ENCODE assay signal across 13 cellular contexts in the genomic region with DNA sequence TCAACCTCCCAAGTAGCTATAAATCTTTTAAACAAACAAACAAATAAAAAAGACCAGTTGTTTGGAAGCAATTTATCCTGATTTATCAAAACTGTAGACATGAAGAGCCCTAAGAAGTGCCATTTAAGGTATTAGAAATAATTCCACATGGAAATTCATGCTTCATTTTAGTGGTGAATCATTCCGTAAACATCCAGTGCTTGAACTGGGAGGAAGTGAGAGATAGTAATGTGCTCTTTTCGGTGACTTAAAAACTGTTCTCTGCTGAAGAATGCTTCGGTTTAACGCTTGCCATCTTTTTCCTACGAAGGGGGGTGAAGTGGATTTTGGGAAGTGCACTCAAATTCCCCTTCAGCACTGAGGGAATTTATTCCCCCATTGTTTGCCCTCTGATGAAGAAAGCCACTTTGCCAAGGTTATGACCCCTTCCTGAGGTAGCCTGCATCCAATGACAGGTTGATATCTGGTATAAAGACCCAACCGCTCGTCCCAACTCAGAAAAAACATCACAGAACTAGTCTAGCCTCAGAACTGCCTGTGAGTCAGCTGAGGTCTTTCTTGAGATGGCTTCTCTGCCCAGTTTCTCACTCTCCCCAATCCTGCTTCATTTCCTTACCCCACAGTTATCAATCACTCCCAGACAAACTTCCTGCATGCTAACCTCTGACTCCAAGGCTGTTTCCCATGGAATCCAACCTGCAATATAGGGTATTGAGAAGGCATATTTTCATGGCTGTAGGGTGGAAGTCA.
DNase-seq lines count a peak whose midpoint lies in the region; ATAC-seq, FAIRE-seq and TF ChIP-seq lines count a peak whose summit lies in the region.
"Had no signal": no experiment of that assay in that cellular context is flagged by ENCODE, and none has a peak within 500 bp of the region (broad histone marks: within the 10 kb centered on the region; RNA-seq: fewer than 3 reads in every experiment).

No MANE protein-coding gene starts in this region.

- peaks cover 4% of the 10 kb centered on the region for H3K36me3 Mint-ChIP-seq in activated CD4-positive, alpha-beta T cell treated with anti-CD3 and anti-CD28 coated beads for 36 hours (ENCODE audit: low read depth)

- no peak for ATAC-seq in activated CD4-positive, alpha-beta T cell treated with anti-CD3 and anti-CD28 coated beads for 36 hours
- no peak for ATAC-seq in HG02884 (IDR thresholded peaks at IDR 0.05; ENCODE audit: unreplicated experiment)

- H3K9me3 Mint-ChIP-seq in activated CD4-positive, alpha-beta T cell treated with anti-CD3 and anti-CD28 coated beads for 36 hours (ENCODE audit: low read depth): peaks cover 9% of the 10 kb centered on the region

- H3K4me1 Mint-ChIP-seq in activated CD4-positive, alpha-beta T cell treated with anti-CD3 and anti-CD28 coated beads for 36 hours: peaks cover 18% of the 10 kb centered on the region

- H3K27ac Mint-ChIP-seq in activated CD4-positive, alpha-beta T cell treated with anti-CD3 and anti-CD28 coated beads for 36 hours: no peak overlapping the region
- H3K27ac Mint-ChIP-seq: activated CD4-positive, alpha-beta T cell treated with anti-CD3 and anti-CD28 coated beads, Interleukin-2, amount 10 ng/mL, durations not matched to agents 7 days and 5 days had no signal

- no peak overlapping the region for H3K4me3 Mint-ChIP-seq in activated CD4-positive, alpha-beta T cell treated with anti-CD3 and anti-CD28 coated beads for 36 hours
- H3K4me3 Mint-ChIP-seq: activated CD4-positive, alpha-beta T cell treated with anti-CD3 and anti-CD28 coated beads, Interleukin-2, amount 10 ng/mL, durations not matched to agents 7 days and 5 days; immature natural killer cell had no signal

- DNase-seq in AG08396 (ENCODE audit: low spot score) (peak; percentile 56), HTR-8/SVneo (ENCODE audit: insufficient read length, low spot score) (peak; percentile 36), choroid plexus epithelial cell (ENCODE audit: low read depth) (peak; percentile 76), lung microvascular endothelial cell (ENCODE audit: low read depth in 2 of 2) (peak; percentile 77 to 98), Ammon's horn (ENCODE audit: low spot score) (no peak), head of caudate nucleus (no peak)
- DNase-seq in activated CD4-positive, alpha-beta T cell treated with anti-CD3 and anti-CD28 coated beads for 36 hours: no peak
- DNase-seq: activated CD4-positive, alpha-beta T cell treated with anti-CD3 and anti-CD28 coated beads, Interleukin-2, amount 10 ng/mL, durations not matched to agents 7 days and 5 days; activated naive CD4-positive, alpha-beta T cell treated with Interleukin-2 at 50 U/mL for 16 hours; C1 segment of cervical spinal cord; immature natural killer cell; stimulated activated CD4-positive, alpha-beta T cell treated with anti-CD3 and anti-CD28 coated beads, Interleukin-2, amount 100 ng/mL, for 48 hours had no signal

- H3K27me3 Mint-ChIP-seq in activated CD4-positive, alpha-beta T cell treated with anti-CD3 and anti-CD28 coated beads for 36 hours: no peaks in the 10 kb centered on the region

- TF ChIP-seq CTCF in choroid plexus epithelial cell (conservative IDR thresholded peaks at IDR 0.05; ENCODE audit: low read depth, low read length): no peak

- POLR2A ChIA-PET in activated CD4-positive, alpha-beta T cell treated with anti-CD3 and anti-CD28 coated beads for 36 hours (lab: Charles Lee): no interaction called here

- CTCF ChIA-PET in activated CD4-positive, alpha-beta T cell treated with anti-CD3 and anti-CD28 coated beads for 36 hours (lab: Charles Lee): interaction anchor here (0.7 kb wide), 1 partner anchor 11 kb away, joined by 3 read pairs; no protein-coding TSS in a partner anchor

- H3K4me3 ChIP-seq in choroid plexus epithelial cell (ENCODE audit: low read depth, low read length): no peak overlapping the region

- no peak for FAIRE-seq in HTR-8/SVneo (lab: Jason Lieb, UNC)

- intact Hi-C loops in activated CD4-positive, alpha-beta T cell treated with anti-CD3 and anti-CD28 coated beads for 36 hours (cut with DNase I, micrococcal nuclease): no loop called here
- intact Hi-C loops in head of caudate nucleus (cut with DNase I): no loop called here

Comparison
In these comparisons a context has a peak if more than half of its experiments do, and no peak if none do; other contexts are left out.
1. DNase-seq: peak in AG08396 (single experiment), HTR-8/SVneo (single experiment), choroid plexus epithelial cell (single experiment) and lung microvascular endothelial cell (2 of 2); none in activated CD4-positive, alpha-beta T cell treated with anti-CD3 and anti-CD28 coated beads for 36 hours (single experiment), Ammon's horn (single experiment) and head of caudate nucleus (0 of 42).